14 cellular contexts compared by ENCODE assay signal in the genomic region with DNA sequence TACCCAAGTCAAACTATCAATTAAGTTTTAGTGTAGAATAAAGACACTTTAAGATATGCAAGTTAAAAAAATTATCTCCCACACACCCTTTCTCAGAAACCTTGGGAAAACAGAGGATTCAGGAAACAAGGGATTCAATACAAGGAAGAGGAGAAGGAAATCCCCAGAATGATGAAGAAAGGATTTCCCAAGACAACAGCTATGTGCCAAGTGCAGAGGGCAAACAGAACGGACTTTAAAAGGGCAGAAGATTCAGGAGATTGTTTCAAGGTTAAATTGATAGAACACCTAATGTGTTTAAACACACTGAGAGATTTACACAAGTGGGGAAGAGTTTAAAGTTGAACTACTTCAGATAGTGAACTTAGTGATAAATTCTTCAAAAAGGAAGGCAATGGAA.
A peak's percentile ranks its signal among the peaks of the same experiment; 100 is the strongest.
DNase-seq lines count a peak whose midpoint lies in the region; ATAC-seq and TF ChIP-seq lines count a peak whose summit lies in the region.
"Had no signal": no experiment of that assay in that cellular context is flagged by ENCODE, and none has a peak within 500 bp of the region (broad histone marks: within the 10 kb centered on the region; RNA-seq: fewer than 3 reads in every experiment).

No MANE protein-coding gene starts in this region.

- H3K4me3 ChIP-seq in GM23248 (no peak overlapping the region), left lung (no peak overlapping the region), skeletal muscle satellite cell (ENCODE audit: low read length) (no peak overlapping the region)
- H3K4me3 ChIP-seq: HAP-1 had no signal

- H3F3A ChIP-seq in GM23248 (ENCODE audit: insufficient read depth) = peaks cover 27% of the 10 kb centered on the region

- H3K4me1 Mint-ChIP-seq in chondrocyte (ENCODE audit: low read depth) = peaks cover 28% of the 10 kb centered on the region

- H3K36me3 ChIP-seq in GM23248 (ENCODE audit: low read depth) = no peaks in the 10 kb centered on the region
- no peaks in the 10 kb centered on the region for H3K36me3 ChIP-seq in left lung
- H3K36me3 ChIP-seq in skeletal muscle satellite cell (ENCODE audit: insufficient read depth, low read length) = no peaks in the 10 kb centered on the region
- H3K36me3 ChIP-seq: HAP-1 had no signal

- no peak for DNase-seq in GM23248
- DNase-seq in chondrocyte (ENCODE audit: low spot score) = no peak
- no peak for DNase-seq in left lung
- no peak for DNase-seq in stimulated activated naive CD4-positive, alpha-beta T cell treated with Interleukin-2 at 50 U/mL for 16 hours (lab: John Stamatoyannopoulos, UW)
- no peak for DNase-seq in GM03348 (ENCODE audit: low spot score)
- no peak for DNase-seq in posterior vena cava (ENCODE audit: low spot score)
- DNase-seq: CD8-positive, alpha-beta memory T cell; DMS 273 treated with DMSO at 0.1 percent for 48 hours; NCI-H1436 treated with DMSO at 0.1 percent for 48 hours; NCI-H226; NCI-H69 had no signal

- H3K9me2 ChIP-seq in GM23248 (ENCODE audit: insufficient read depth) = no peaks in the 10 kb centered on the region

- peak overlapping the region; percentile 90 for H3K27ac ChIP-seq in GM23248
- H3K27ac ChIP-seq in left lung = peak overlapping the region; percentile 9 to 57

- intact Hi-C loops in left lung (cut with DNase I) (no loop called here), posterior vena cava (cut with DNase I) (no loop called here)

- H3K27me3 ChIP-seq in GM23248 (replicated peaks; ENCODE audit: insufficient read depth) (no peaks in the 10 kb centered on the region), left lung (no peaks in the 10 kb centered on the region), skeletal muscle satellite cell (ENCODE audit: control insufficient read depth, insufficient read depth, low read length) (no peaks in the 10 kb centered on the region)

- H3K36me3 Mint-ChIP-seq in chondrocyte (ENCODE audit: low read depth) = peaks cover 3% of the 10 kb centered on the region

- peaks cover 16% of the 10 kb centered on the region for H3K9me3 Mint-ChIP-seq in chondrocyte (ENCODE audit: low read depth)

- in situ Hi-C loops in GM23248 (cut with MboI) = no loop called here

- peak overlapping the region; percentile 37 for H3K27ac Mint-ChIP-seq in chondrocyte (ENCODE audit: unreplicated experiment)

- H4K20me1 ChIP-seq in GM23248 (ENCODE audit: insufficient read depth) = no peaks in the 10 kb centered on the region

- H3K9ac ChIP-seq in GM23248 (no peak overlapping the region), skeletal muscle satellite cell (ENCODE audit: low read depth, low read length) (peak overlapping the region; percentile 36)

- H3K9me3 ChIP-seq in GM23248 (ENCODE audit: low read depth) (no peaks in the 10 kb centered on the region), left lung (no peaks in the 10 kb centered on the region), skeletal muscle satellite cell (replicated peaks; ENCODE audit: low read length) (peaks cover 3% of the 10 kb centered on the region)
- H3K9me3 ChIP-seq: HAP-1 had no signal

- H3K79me2 ChIP-seq in GM23248 (ENCODE audit: insufficient read depth) = no peaks in the 10 kb centered on the region

- no peak overlapping the region for H3K4me3 Mint-ChIP-seq in chondrocyte (ENCODE audit: unreplicated experiment)
- H3K4me3 Mint-ChIP-seq: CD8-positive, alpha-beta memory T cell had no signal

- peaks cover 2% of the 10 kb centered on the region for H3K27me3 Mint-ChIP-seq in chondrocyte (ENCODE audit: low read depth)

- peaks cover 23% of the 10 kb centered on the region for H3K4me1 ChIP-seq in GM23248 (ENCODE audit: insufficient read depth)
- H3K4me1 ChIP-seq in left lung = peaks cover 0 to 40% of the 10 kb centered on the region in 2 donors
- peaks cover 17% of the 10 kb centered on the region for H3K4me1 ChIP-seq in skeletal muscle satellite cell (ENCODE audit: control insufficient read depth, insufficient read depth, low read length)
- H3K4me1 ChIP-seq: HAP-1 had no signal

- no peak for TF ChIP-seq CTCF in chondrocyte (IDR thresholded peaks at IDR 0.05)
- TF ChIP-seq CTCF in left lung (IDR thresholded peaks at IDR 0.05) = no peak

- WGBS in GM23248 (ENCODE audit: low coverage in 1 of 2, low lambda C conversion rate in 2 of 2, missing lambda C conversion rate in 2 of 2), 2 experiments = 52 to 58% methylated on average over 1 of the region's 1 CpG

- no peak overlapping the region for H2AFZ ChIP-seq in GM23248

- no peak for ATAC-seq in left lung
- no peak for ATAC-seq in GM19351 (IDR thresholded peaks at IDR 0.05; ENCODE audit: unreplicated experiment)

- H3K4me2 ChIP-seq in GM23248 (ENCODE audit: unreplicated experiment) = no peak overlapping the region
- H3K4me2 ChIP-seq in skeletal muscle satellite cell (ENCODE audit: low read length) = no peak overlapping the region
